In the genomic region with DNA sequence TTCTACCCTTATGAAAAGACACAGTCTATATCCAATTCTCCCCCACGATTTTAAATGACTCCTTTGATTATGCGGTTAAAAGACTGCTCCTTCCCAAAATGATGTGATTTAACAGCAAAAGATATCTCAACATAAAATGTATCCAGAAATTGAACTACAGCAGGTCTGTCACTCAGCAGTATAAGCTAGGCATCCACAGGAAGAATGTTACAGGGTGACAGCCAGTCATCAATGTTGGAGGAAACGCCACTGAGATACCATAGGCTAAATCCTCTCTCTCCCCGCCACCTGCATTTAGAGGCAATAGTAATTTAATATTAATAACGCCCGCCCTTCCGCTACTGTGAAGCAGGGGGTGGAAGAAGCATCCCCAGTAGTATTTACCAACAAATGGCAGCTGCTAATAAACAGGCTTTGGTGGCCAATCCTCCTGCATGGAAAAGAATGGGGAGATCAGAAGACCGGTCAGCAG, we compare ENCODE assay signal across 9 cellular contexts. TPM values are rescaled to one million over a fixed set of nuclear protein-coding genes. Genes with fewer than 3 reads are reported as not detected.
DNase-seq lines count a peak whose midpoint lies in the region; ATAC-seq, FAIRE-seq and TF ChIP-seq lines count a peak whose summit lies in the region.
"Had no signal": no experiment of that assay in that cellular context is flagged by ENCODE, and none has a peak within 500 bp of the region (broad histone marks: within the 10 kb centered on the region; RNA-seq: fewer than 3 reads in every experiment).

No MANE protein-coding gene starts in this region.

- H3K36me3 ChIP-seq in A673 (ENCODE audit: insufficient read depth, low read length, poor library complexity, severe bottlenecking) = peaks cover 11% of the 10 kb centered on the region
- peaks cover 9% of the 10 kb centered on the region for H3K36me3 ChIP-seq in SK-N-MC (ENCODE audit: insufficient read depth, low read length)
- H3K36me3 ChIP-seq in kidney (ENCODE audit: control insufficient read depth in 1 of 2, insufficient read depth in 2 of 2, low read length in 2 of 2) = peaks cover 3 to 15% of the 10 kb centered on the region in 2 donors

- CTCF ChIA-PET in A673 (lab: Charles Lee) = no interaction called here

- DNase-seq in A673 (ENCODE audit: low spot score) (no peak), SK-N-MC (ENCODE audit: low read depth, low spot score) (no peak), kidney (no peak), KBM-7 (no peak), NCI-H1436 treated with DMSO at 0.1 percent for 48 hours (lab: John Stamatoyannopoulos, UW) (no peak), GM03348 (ENCODE audit: low spot score) (no peak)
- no peak for DNase-seq in stimulated activated CD4-positive, alpha-beta T cell treated with anti-CD3 and anti-CD28 coated beads, Interleukin-4, amount 100 ng/mL, for 24 hours

- intact Hi-C loops in A673 (cut with micrococcal nuclease; ENCODE audit: unreplicated experiment) (loop anchor here (5.0 kb wide), 1 partner anchor 156 kb away; the partner anchor contains the start of gene LDHB), kidney (cut with DNase I) (no loop called here)

- H3K27me3 ChIP-seq in A673 (replicated peaks; ENCODE audit: insufficient read depth, low read depth, low read length, poor library complexity) = no peaks in the 10 kb centered on the region

- H3K9me3 ChIP-seq in A673 (ENCODE audit: low read depth, low read length, poor library complexity, severe bottlenecking) (no peaks in the 10 kb centered on the region), SK-N-MC (ENCODE audit: low read depth, low read length) (no peaks in the 10 kb centered on the region), kidney (ENCODE audit: control insufficient read depth in 1 of 2, low read length in 2 of 2) (no peaks in the 10 kb centered on the region)

- TSS peak; percentile 57 for BruUV-seq in A673 (replicated peaks; lab: Mats Ljungman, UMichigan)

- FAIRE-seq in kidney (lab: Jason Lieb, UNC) = no peak

- TF ChIP-seq CTCF in A673 (conservative IDR thresholded peaks at IDR 0.05; ENCODE audit: low read depth, low read length) (no peak), kidney (IDR thresholded peaks at IDR 0.05; ENCODE audit: borderline replicate concordance, extremely low read depth, insufficient read depth) (no peak)

- peak overlapping the region; percentile 97 for H3K4me3 ChIP-seq in A673 (ENCODE audit: low read depth, low read length, poor library complexity, severe bottlenecking)
- H3K4me3 ChIP-seq in SK-N-MC = peak overlapping the region; percentile 90
- H3K4me3 ChIP-seq in kidney (ENCODE audit: low read length in 2 of 2) = peak overlapping the region; percentile 72 to 91

- peak overlapping the region; percentile 93 for H3K27ac ChIP-seq in A673 (ENCODE audit: low read depth, low read length, poor library complexity, severe bottlenecking)
- no peak overlapping the region for H3K27ac ChIP-seq in SK-N-MC
- H3K27ac ChIP-seq in kidney (ENCODE audit: low read depth in 2 of 2, low read length in 2 of 2) = peak overlapping the region; percentile 64 to 68

- H3K4me1 ChIP-seq in A673 (ENCODE audit: insufficient read depth, low read length, poor library complexity, severe bottlenecking) (peaks cover 19% of the 10 kb centered on the region), kidney (ENCODE audit: control insufficient read depth in 1 of 2, insufficient read depth in 1 of 2, low read depth in 1 of 2, low read length in 2 of 2) (peaks cover 11 to 13% of the 10 kb centered on the region in 2 donors)

- in situ Hi-C loops in KBM-7 (cut with MboI; ENCODE audit: low pct_unique_long_range_greater_than_20kb, low sequenced_read_pairs) = no loop called here

- POLR2A ChIA-PET in A673 (lab: Charles Lee; ENCODE audit: low non-redundant PET) = interaction anchor here (0.6 kb wide), 1 partner anchor 1598 kb away, joined by 4 read pairs; no protein-coding TSS in a partner anchor

- peak overlapping the region; percentile 80 for H3K9ac ChIP-seq in SK-N-MC (ENCODE audit: insufficient read length)
- peak overlapping the region; percentile 3 to 70 for H3K9ac ChIP-seq in kidney (ENCODE audit: low read length in 2 of 2)

- peak; percentile 2 for ATAC-seq in GM21576 (IDR thresholded peaks at IDR 0.05; ENCODE audit: unreplicated experiment)

RNA-seq across cellular contexts. Expression of gene RECQL, which starts 0.6 kb away (rescaled TPM):
- total RNA-seq in A673 (2021) = 38.2 and 39.3 TPM in 2 replicates
- total RNA-seq in kidney = 37.5 TPM
- polyA plus RNA-seq in kidney (ENCODE audit: insufficient read depth, low read depth, low replicate concordance) = 9.0 TPM

RNA-seq across cellular contexts. Expression of gene GOLT1B, which starts 0.8 kb away (rescaled TPM):
- 26.6 and 31.4 TPM in 2 replicates for total RNA-seq in A673 (2021)
- total RNA-seq in kidney = 28.9 TPM
- 15.7 TPM for polyA plus RNA-seq in kidney (ENCODE audit: insufficient read depth, low read depth, low replicate concordance)

RNA-seq across cellular contexts. Expression of gene SPX, which starts 25.3 kb away (rescaled TPM):
- total RNA-seq in A673 (2021) = 0.28 and 0.85 TPM in 2 replicates
- total RNA-seq in kidney = 52.2 TPM
- 28.2 TPM for polyA plus RNA-seq in kidney (ENCODE audit: insufficient read depth, low read depth, low replicate concordance)
- total RNA-seq: dermis microvascular lymphatic vessel endothelial cell had no signal

Comparison
In these comparisons a context has a peak if more than half of its experiments do, and no peak if none do; other contexts are left out.
1. RNA of gene SPX, which starts 25.3 kb away (total RNA-seq): 52.2 TPM in kidney (single experiment); 0.28 to 0.85 TPM in A673; every median in the first group is over 10 times any median in the second.
2. Peak in every context shown above with its lines, with median percentiles within 50 percentile points of each other: H3K4me3 ChIP-seq.